In genomic region chr2:148899638-148900318, GRCh38 we compare ENCODE assay signal across 18 cellular contexts.
"Had no signal": no experiment of that assay in that cellular context is flagged by ENCODE, and none has a peak within 500 bp of the region (broad histone marks: within the 10 kb centered on the region; RNA-seq: fewer than 3 reads in every experiment).

No MANE protein-coding gene starts in this region.

- H3K27ac Mint-ChIP-seq: activated CD8-positive, alpha-beta T cell treated with anti-CD3 and anti-CD28 coated beads for 36 hours; activated naive CD8-positive, alpha-beta T cell treated with anti-CD3 and anti-CD28 coated beads, Interleukin-2, amount 50 U/mL, for 24 hours; activated T-cell treated with anti-CD3 and anti-CD28 coated beads, Interleukin-2, amount 50 U/mL, for 72 hours; naive thymus-derived CD8-positive, alpha-beta T cell had no signal

- H3K27me3 ChIP-seq: ascending aorta, upper lobe of left lung had no signal

- H3K27ac ChIP-seq: ascending aorta, esophagus squamous epithelium, psoas muscle, upper lobe of left lung, WERI-Rb-1 had no signal

- H3K4me1 Mint-ChIP-seq: activated naive CD8-positive, alpha-beta T cell treated with anti-CD3 and anti-CD28 coated beads, Interleukin-2, amount 50 U/mL, for 24 hours; naive thymus-derived CD8-positive, alpha-beta T cell had no signal

- H3K4me3 Mint-ChIP-seq: activated CD8-positive, alpha-beta T cell treated with anti-CD3 and anti-CD28 coated beads for 36 hours; activated naive CD8-positive, alpha-beta T cell treated with anti-CD3 and anti-CD28 coated beads, Interleukin-2, amount 50 U/mL, for 24 hours; activated T-cell treated with anti-CD3 and anti-CD28 coated beads, Interleukin-2, amount 50 U/mL, for 72 hours; naive thymus-derived CD8-positive, alpha-beta T cell had no signal

- H3K27me3 Mint-ChIP-seq: activated naive CD8-positive, alpha-beta T cell treated with anti-CD3 and anti-CD28 coated beads, Interleukin-2, amount 50 U/mL, for 24 hours had no signal

- DNase-seq: activated CD4-positive, alpha-beta T cell treated with anti-CD3 and anti-CD28 coated beads for 4 hours; activated CD8-positive, alpha-beta memory T cell treated with anti-CD3 and anti-CD28 coated beads, Interleukin-2, amount 50 U/mL, for 4 hours; activated CD8-positive, alpha-beta T cell treated with anti-CD3 and anti-CD28 coated beads for 36 hours; activated naive CD8-positive, alpha-beta T cell treated with anti-CD3 and anti-CD28 coated beads, Interleukin-2, amount 50 U/mL, for 24 hours; activated T-cell treated with anti-CD3 and anti-CD28 coated beads, Interleukin-2, amount 50 U/mL, for 72 hours; esophagus squamous epithelium; foreskin fibroblast; head of caudate nucleus; mammary epithelial cell; naive thymus-derived CD8-positive, alpha-beta T cell; nucleus accumbens; psoas muscle; stimulated activated CD4-positive, alpha-beta T cell treated with anti-CD3 and anti-CD28 coated beads, Interleukin-2, amount 100 ng/mL, for 24 hours; stimulated activated naive CD4-positive, alpha-beta T cell; substantia nigra; WERI-Rb-1 had no signal

- H3K9me3 ChIP-seq: ascending aorta, esophagus squamous epithelium, psoas muscle, upper lobe of left lung had no signal

- H3K9me3 Mint-ChIP-seq: activated CD8-positive, alpha-beta T cell treated with anti-CD3 and anti-CD28 coated beads for 36 hours; activated naive CD8-positive, alpha-beta T cell treated with anti-CD3 and anti-CD28 coated beads, Interleukin-2, amount 50 U/mL, for 24 hours; activated T-cell treated with anti-CD3 and anti-CD28 coated beads, Interleukin-2, amount 50 U/mL, for 72 hours; naive thymus-derived CD8-positive, alpha-beta T cell had no signal

- H3K4me1 ChIP-seq: ascending aorta, esophagus squamous epithelium, psoas muscle, upper lobe of left lung had no signal

- H3K4me3 ChIP-seq: ascending aorta, esophagus squamous epithelium, psoas muscle, upper lobe of left lung had no signal

- H3K36me3 ChIP-seq: ascending aorta, esophagus squamous epithelium, upper lobe of left lung, WERI-Rb-1 had no signal
